8 cellular contexts compared by ENCODE assay signal in genomic region chr12:53695148-53696138, GRCh38. TPM values are rescaled to one million over a fixed set of nuclear protein-coding genes. Genes with fewer than 3 reads are reported as not detected.
DNase-seq lines count a peak whose midpoint lies in the region; ATAC-seq, FAIRE-seq and TF ChIP-seq lines count a peak whose summit lies in the region.

No MANE protein-coding gene starts in this region.

- peak; percentile 93 to 96 for ATAC-seq in activated T-cell treated with anti-CD3 and anti-CD28 coated beads, Interleukin-2, amount 50 U/mL, for 4 hours
- ATAC-seq in GM19467 (IDR thresholded peaks at IDR 0.05; ENCODE audit: unreplicated experiment): no peak
- ATAC-seq in HG03108 (IDR thresholded peaks at IDR 0.05; ENCODE audit: unreplicated experiment): no peak

- H3K4me3 Mint-ChIP-seq in activated T-cell treated with anti-CD3 and anti-CD28 coated beads, Interleukin-2, amount 50 U/mL, for 4 hours: peak overlapping the region; percentile 69
- peak overlapping the region; percentile 58 for H3K4me3 Mint-ChIP-seq in progenitor cell of endocrine pancreas (ENCODE audit: low read depth)

- TF ChIP-seq CTCF in progenitor cell of endocrine pancreas (IDR thresholded peaks at IDR 0.05; ENCODE audit: unreplicated experiment) (peak; percentile 32), D721Med (IDR thresholded peaks at IDR 0.05; ENCODE audit: insufficient read depth, missing control alignments) (no peak)

- H3K27me3 Mint-ChIP-seq in activated T-cell treated with anti-CD3 and anti-CD28 coated beads, Interleukin-2, amount 50 U/mL, for 4 hours (ENCODE audit: low read depth): peaks cover 82% of the 10 kb centered on the region
- peaks cover 77% of the 10 kb centered on the region for H3K27me3 Mint-ChIP-seq in progenitor cell of endocrine pancreas

- no peak overlapping the region for H3K27ac Mint-ChIP-seq in progenitor cell of endocrine pancreas

- no peaks in the 10 kb centered on the region for H3K9me3 Mint-ChIP-seq in activated T-cell treated with anti-CD3 and anti-CD28 coated beads, Interleukin-2, amount 50 U/mL, for 4 hours
- peaks cover 3% of the 10 kb centered on the region for H3K9me3 Mint-ChIP-seq in progenitor cell of endocrine pancreas (ENCODE audit: low read depth)

- H3K36me3 Mint-ChIP-seq in activated T-cell treated with anti-CD3 and anti-CD28 coated beads, Interleukin-2, amount 50 U/mL, for 4 hours (ENCODE audit: insufficient read depth): no peaks in the 10 kb centered on the region
- no peaks in the 10 kb centered on the region for H3K36me3 Mint-ChIP-seq in progenitor cell of endocrine pancreas (ENCODE audit: insufficient read depth)

- FAIRE-seq in D721Med (lab: Jason Lieb, UNC): no peak

- DNase-seq in AG20443 (ENCODE audit: low spot score): peak; percentile 81
- DNase-seq in HuH-7 (ENCODE audit: low spot score): peak; percentile 59
- DNase-seq in activated T-cell treated with anti-CD3 and anti-CD28 coated beads, Interleukin-2, amount 50 U/mL, for 4 hours: peak; percentile 36
- DNase-seq in globus pallidus (ENCODE audit: low spot score): peak; percentile 19
- peak; percentile 31 for DNase-seq in progenitor cell of endocrine pancreas (ENCODE audit: low spot score, unreplicated experiment)
- no peak for DNase-seq in D721Med (ENCODE audit: insufficient read length, low spot score)

- peaks cover 27% of the 10 kb centered on the region for H3K4me1 Mint-ChIP-seq in activated T-cell treated with anti-CD3 and anti-CD28 coated beads, Interleukin-2, amount 50 U/mL, for 4 hours (ENCODE audit: low read depth)
- H3K4me1 Mint-ChIP-seq in progenitor cell of endocrine pancreas (ENCODE audit: low read depth): peaks cover 17% of the 10 kb centered on the region

RNA-seq across cellular contexts. Expression of gene ATP5MC2, which starts 19.6 kb away (rescaled TPM):
- total RNA-seq in activated T-cell treated with anti-CD3 and anti-CD28 coated beads, Interleukin-2, amount 50 U/mL, for 4 hours: 100 to 1,000 TPM; 338 to 364 (median 342) TPM
- 316 and 327 TPM in 2 replicates for total RNA-seq in progenitor cell of endocrine pancreas

RNA-seq across cellular contexts. Expression of gene CALCOCO1, which starts 31.8 kb away (rescaled TPM):
- 1 to 10 TPM; 2.6 to 9.9 (median 7.1) TPM for total RNA-seq in activated T-cell treated with anti-CD3 and anti-CD28 coated beads, Interleukin-2, amount 50 U/mL, for 4 hours
- total RNA-seq in progenitor cell of endocrine pancreas: 89.5 and 101 TPM in 2 replicates

RNA-seq across cellular contexts. Expression of gene CISTR, which starts 56.3 kb away (rescaled TPM):
- not detected for total RNA-seq in activated T-cell treated with anti-CD3 and anti-CD28 coated beads, Interleukin-2, amount 50 U/mL, for 4 hours
- 0.58 TPM in 1 of 2 replicates, not detected in the other for total RNA-seq in progenitor cell of endocrine pancreas

Comparison
In these comparisons a context has a peak if more than half of its experiments do, and no peak if none do; other contexts are left out.
1. ATAC-seq: peak in activated T-cell treated with anti-CD3 and anti-CD28 coated beads, Interleukin-2, amount 50 U/mL, for 4 hours (2 of 2); none in GM19467 (single experiment) and HG03108 (single experiment).